In genomic region chr19:18431351-18432197, GRCh38 we compare ENCODE assay signal across 1 cellular context.
TF ChIP-seq lines count a peak whose summit lies in the region.

No MANE protein-coding gene starts in this region.

TF ChIP-seq in H1, 55 proteins besides CTCF, POLR2A, EP300 and RAD21:
- no peak for TF ChIP-seq NANOG (IDR thresholded peaks at IDR 0.05; ENCODE audit: insufficient read depth, low read depth, low read length, poor library complexity, severe bottlenecking)
- TF ChIP-seq SP1 (IDR thresholded peaks at IDR 0.05; ENCODE audit: low read depth, low read length): no peak
- TF ChIP-seq TBP (IDR thresholded peaks at IDR 0.05; ENCODE audit: low read depth, low read length): no peak
- TF ChIP-seq SP2 (IDR thresholded peaks at IDR 0.05; ENCODE audit: low read length): no peak
- TF ChIP-seq HDAC2 (IDR thresholded peaks at IDR 0.05; ENCODE audit: borderline replicate concordance in 1 of 2, low read depth in 2 of 2, low read length in 2 of 2): no peak
- no peak for TF ChIP-seq BCL11A (IDR thresholded peaks at IDR 0.05; ENCODE audit: low read depth in 2 of 2, low read length in 2 of 2)
- no peak for TF ChIP-seq E2F6 (IDR thresholded peaks at IDR 0.05)
- no peak for TF ChIP-seq PHF8 (conservative IDR thresholded peaks at IDR 0.05; ENCODE audit: low read depth, low read length)
- no peak for TF ChIP-seq RXRA (IDR thresholded peaks at IDR 0.05; ENCODE audit: insufficient read depth, low read depth, low read length)
- TF ChIP-seq SUZ12 (IDR thresholded peaks at IDR 0.05; ENCODE audit: low read length): no peak
- no peak for TF ChIP-seq RBBP5 (IDR thresholded peaks at IDR 0.05; ENCODE audit: borderline replicate concordance, low read depth, low read length)
- no peak for TF ChIP-seq KDM1A (IDR thresholded peaks at IDR 0.05; ENCODE audit: borderline replicate concordance, low read length)
- no peak for TF ChIP-seq ASH2L (IDR thresholded peaks at IDR 0.05; ENCODE audit: low read length)
- no peak for TF ChIP-seq POU5F1 (IDR thresholded peaks at IDR 0.05; ENCODE audit: low read depth, low read length)
- TF ChIP-seq ATF2 (IDR thresholded peaks at IDR 0.05; ENCODE audit: low read length): no peak
TF ChIP-seq in H1: peak in this region for 0.
